6 cellular contexts compared by ENCODE assay signal in the genomic region with DNA sequence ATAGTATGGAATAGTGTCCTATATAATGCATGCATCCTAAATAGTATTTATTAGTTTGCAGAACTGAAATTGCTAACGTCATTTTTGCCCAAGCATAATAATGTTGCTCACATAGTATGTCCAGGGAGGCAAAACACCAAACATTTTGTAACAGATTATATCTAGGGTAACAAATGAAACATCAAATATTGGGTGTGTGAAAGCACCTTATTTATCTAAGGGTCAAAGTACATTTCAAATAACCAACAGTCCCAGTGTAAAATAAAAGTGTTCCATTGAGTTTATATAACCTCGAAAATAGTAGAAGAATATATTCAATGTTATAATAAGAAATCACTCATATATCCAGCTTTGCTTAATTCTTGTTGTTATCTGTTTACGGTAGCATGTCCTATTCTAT.
"Had no signal": no experiment of that assay in that cellular context is flagged by ENCODE, and none has a peak within 500 bp of the region (broad histone marks: within the 10 kb centered on the region; RNA-seq: fewer than 3 reads in every experiment).

No MANE protein-coding gene starts in this region.

- H3K27ac ChIP-seq: HL-60 had no signal

- FAIRE-seq: HTR-8/SVneo, K562 had no signal

- H3K4me3 ChIP-seq: K562 had no signal

- ATAC-seq: K562 had no signal

- DNase-seq: IMR-90, KBM-7, KG1 had no signal
